ENCODE assay signal across 8 cellular contexts in the genomic region with DNA sequence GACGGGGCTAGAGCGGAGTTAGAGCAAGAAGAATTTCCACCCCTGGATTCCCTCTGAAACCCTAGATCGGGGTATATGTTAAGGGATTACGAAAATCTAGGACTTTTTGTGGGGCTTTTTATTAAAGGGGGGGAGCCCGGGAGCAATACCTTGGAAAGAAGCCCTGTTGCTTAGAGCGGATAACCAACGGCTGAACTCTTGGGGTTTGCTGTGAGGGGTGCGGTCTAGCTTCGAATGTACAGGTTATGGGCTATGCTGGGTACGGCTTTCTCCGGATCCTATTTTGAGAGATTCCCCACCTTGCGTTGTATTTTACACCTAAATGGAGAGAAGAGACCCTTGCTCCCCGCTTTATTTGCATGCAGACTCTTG. TPM values are rescaled to one million over a fixed set of nuclear protein-coding genes. Genes with fewer than 3 reads are reported as not detected.
DNase-seq lines count a peak whose midpoint lies in the region; ATAC-seq and TF ChIP-seq lines count a peak whose summit lies in the region.

No MANE protein-coding gene starts in this region.

- H3K36me3 Mint-ChIP-seq in CD4-positive, CD25-positive, alpha-beta regulatory T cell, result no peaks in the 10 kb centered on the region

- POLR2A ChIA-PET in HEK293 (lab: Yijun Ruan, JAX), result interaction anchor here (0.6 to 2.4 kb wide), 6 partner anchors 11 to 1232 kb away, joined by 3 to 19 read pairs (median 6); partner anchors contain the start of gene EIF2D

- peak overlapping the region; percentile 91 for H3K4me2 ChIP-seq in smooth muscle cell

- 4% methylated on average over 13 of the region's 13 CpGs for WGBS in smooth muscle cell (ENCODE audit: low lambda C conversion rate)

- peak overlapping the region; percentile 74 to 87 (median 85) for H3K4me3 Mint-ChIP-seq in CD4-positive, CD25-positive, alpha-beta regulatory T cell

- peaks cover 8% of the 10 kb centered on the region for H4K20me1 ChIP-seq in smooth muscle cell (ENCODE audit: low read depth)

- peak overlapping the region; percentile 87 for H2AFZ ChIP-seq in smooth muscle cell (ENCODE audit: low read depth)

- intact Hi-C loops in left ventricle myocardium superior (cut with micrococcal nuclease), result no loop called here

- peaks cover 10% of the 10 kb centered on the region for H3K27me3 ChIP-seq in CD4-positive, CD25-positive, alpha-beta regulatory T cell (ENCODE audit: control insufficient read depth, insufficient read depth, low read length)
- no peaks in the 10 kb centered on the region for H3K27me3 ChIP-seq in smooth muscle cell (ENCODE audit: low read depth)

- peaks cover 9 to 19% (median 16%) of the 10 kb centered on the region in 4 donors for H3K4me1 Mint-ChIP-seq in CD4-positive, CD25-positive, alpha-beta regulatory T cell

- H3K9me3 ChIP-seq in CD4-positive, CD25-positive, alpha-beta regulatory T cell (ENCODE audit: control insufficient read depth in 2 of 2, low read length in 2 of 2), result no peaks in the 10 kb centered on the region
- H3K9me3 ChIP-seq in HEK293 (ENCODE audit: control insufficient read depth, insufficient read depth, low read depth, low read length) (no peaks in the 10 kb centered on the region), smooth muscle cell (replicated peaks; ENCODE audit: low read depth) (no peaks in the 10 kb centered on the region)

- peak overlapping the region in 1 of 3 donors; percentile 53 for H3K27ac Mint-ChIP-seq in CD4-positive, CD25-positive, alpha-beta regulatory T cell

- CTCF ChIA-PET in HEK293 (lab: Yijun Ruan, JAX), result interaction anchor here (0.8 to 12.7 kb wide), 8 partner anchors 23 to 346 kb away, joined by 3 to 380 read pairs (median 8); partner anchors contain the start of gene EIF2D

- TF ChIP-seq CTCF in HEK293 (tag by site-specific recombination; IDR thresholded peaks at IDR 0.05) (no peak), VCaP (conservative IDR thresholded peaks at IDR 0.05) (no peak), smooth muscle cell (IDR thresholded peaks at IDR 0.05; ENCODE audit: borderline replicate concordance, insufficient read depth, poor library complexity, severe bottlenecking) (no peak)

- no peak overlapping the region for H3K4me3 ChIP-seq in CD4-positive, CD25-positive, alpha-beta regulatory T cell (ENCODE audit: low read depth, low read length)
- H3K4me3 ChIP-seq in HEK293 (ENCODE audit: low read depth, low read length) (peak overlapping the region; percentile 88), smooth muscle cell (peak overlapping the region; percentile 87)

- H3K9me3 Mint-ChIP-seq in CD4-positive, CD25-positive, alpha-beta regulatory T cell, result no peaks in the 10 kb centered on the region

- peaks cover 36% of the 10 kb centered on the region for H3K27me3 Mint-ChIP-seq in CD4-positive, CD25-positive, alpha-beta regulatory T cell

- no peaks in the 10 kb centered on the region for H3K79me2 ChIP-seq in smooth muscle cell (ENCODE audit: low read depth)

- H3K36me3 ChIP-seq in CD4-positive, CD25-positive, alpha-beta regulatory T cell (ENCODE audit: control insufficient read depth, insufficient read depth, low read length), result no peaks in the 10 kb centered on the region
- H3K36me3 ChIP-seq in HEK293 (ENCODE audit: control insufficient read depth in 2 of 2, insufficient read depth in 1 of 2, low read length in 2 of 2) (peaks cover 8 to 18% of the 10 kb centered on the region in 2 experiments; a peak in 2 of 3 replicates), smooth muscle cell (ENCODE audit: low read depth) (no peaks in the 10 kb centered on the region)

- no peak overlapping the region for H3K27ac ChIP-seq in CD4-positive, CD25-positive, alpha-beta regulatory T cell (ENCODE audit: insufficient read depth, low read length, poor library complexity, severe bottlenecking)
- H3K27ac ChIP-seq in HEK293 (ENCODE audit: extremely low read depth, low read depth, low read length) (no peak overlapping the region; the same call in 1 of the 2 replicates), VCaP (peak overlapping the region; percentile 58; the same call in 1 of the 2 replicates), smooth muscle cell (ENCODE audit: low read depth) (peak overlapping the region; percentile 69)

- DNase-seq in CD4-positive, CD25-positive, alpha-beta regulatory T cell, result peak in 2 of 3 donors; percentile 17 to 25
- DNase-seq in left ventricle myocardium superior (no peak), smooth muscle cell (lab: John Stamatoyannopoulos, UW; ENCODE audit: unreplicated experiment) (no peak)
- no peak for DNase-seq in activated CD4-positive, CD25-positive, alpha-beta regulatory T cell treated with anti-CD3 and anti-CD28 coated beads, Interleukin-2, amount 50 U/mL, for 72 hours
- no peak for DNase-seq in stimulated activated CD4-positive, alpha-beta T cell treated with anti-CD3 and anti-CD28 coated beads, Interleukin-2, amount 100 ng/mL, for 48 hours

- ATAC-seq in CD4-positive, CD25-positive, alpha-beta regulatory T cell (ENCODE audit: low read depth in 2 of 2), result no peak
- ATAC-seq in left ventricle myocardium superior (peak; percentile 9), GM21526 (IDR thresholded peaks at IDR 0.05; ENCODE audit: low FRiP score, unreplicated experiment) (no peak)

- peaks cover 19% of the 10 kb centered on the region for H3K4me1 ChIP-seq in CD4-positive, CD25-positive, alpha-beta regulatory T cell (ENCODE audit: control insufficient read depth, insufficient read depth, low read length, poor library complexity, severe bottlenecking)
- H3K4me1 ChIP-seq in HEK293 (ENCODE audit: control insufficient read depth, insufficient read depth, low read length), result peaks cover 11% of the 10 kb centered on the region
- peaks cover 30% of the 10 kb centered on the region for H3K4me1 ChIP-seq in smooth muscle cell (ENCODE audit: low read depth)

- no peaks in the 10 kb centered on the region for H3F3A ChIP-seq in smooth muscle cell (ENCODE audit: low read depth)

- peak overlapping the region; percentile 93 for H3K9ac ChIP-seq in smooth muscle cell (ENCODE audit: low read depth)

TF ChIP-seq in HEK293, 187 proteins besides CTCF, POLR2A, EP300 and RAD21:
- no peak for TF ChIP-seq ZNF600 (tag by site-specific recombination; IDR thresholded peaks at IDR 0.05)
- no peak for TF ChIP-seq ZNF510 (tag by site-specific recombination; IDR thresholded peaks at IDR 0.05; ENCODE audit: insufficient replicate concordance)
- no peak for TF ChIP-seq ZNF626 (tag by site-specific recombination; IDR thresholded peaks at IDR 0.05)
- 0 out of 2 replicates have a peak, but pooled peaks have one; percentile 18 for TF ChIP-seq ZNF335 (tag by site-specific recombination; conservative IDR thresholded peaks at IDR 0.05)
TF ChIP-seq in HEK293: peak in this region for 1.

RNA-seq across cellular contexts. Expression of gene DYRK3, which starts 0.6 kb away (rescaled TPM):
- 0.67 TPM for total RNA-seq in CD4-positive, CD25-positive, alpha-beta regulatory T cell
- under 1 TPM in 1 of 4 donors, not detected in 3; 0.32 TPM for polyA plus RNA-seq in CD4-positive, CD25-positive, alpha-beta regulatory T cell
- total RNA-seq in left ventricle myocardium superior (22.2 TPM), smooth muscle cell (11.1 and 21.4 TPM in 2 replicates)
- polyA plus RNA-seq in smooth muscle cell, result 6.9 and 13.7 TPM in 2 replicates

RNA-seq across cellular contexts. Expression of gene EIF2D, which starts 23.7 kb away (rescaled TPM):
- total RNA-seq in CD4-positive, CD25-positive, alpha-beta regulatory T cell, result 35.7 TPM
- polyA plus RNA-seq in CD4-positive, CD25-positive, alpha-beta regulatory T cell, result 10 to 100 TPM; 21.3 to 32.6 (median 26.7) TPM
- total RNA-seq in left ventricle myocardium superior (26.4 TPM), smooth muscle cell (28.9 and 32.5 TPM in 2 replicates)
- 22.8 and 22.9 TPM in 2 replicates for polyA plus RNA-seq in smooth muscle cell

RNA-seq across cellular contexts. Expression of gene MAPKAPK2, which starts 48.7 kb away (rescaled TPM):
- total RNA-seq in CD4-positive, CD25-positive, alpha-beta regulatory T cell, result 167 TPM
- 1 to 10 TPM; 2.4 to 3.8 (median 2.9) TPM for polyA plus RNA-seq in CD4-positive, CD25-positive, alpha-beta regulatory T cell
- total RNA-seq in left ventricle myocardium superior (228 TPM), smooth muscle cell (36.0 and 40.9 TPM in 2 replicates)
- polyA plus RNA-seq in smooth muscle cell, result 14.3 and 16.9 TPM in 2 replicates

Comparison
In these comparisons a context has a peak if more than half of its experiments do, and no peak if none do; other contexts are left out.
1. DNase-seq: peak in CD4-positive, CD25-positive, alpha-beta regulatory T cell (2 of 3); none in left ventricle myocardium superior (single experiment), smooth muscle cell (single experiment), activated CD4-positive, CD25-positive, alpha-beta regulatory T cell treated with anti-CD3 and anti-CD28 coated beads, Interleukin-2, amount 50 U/mL, for 72 hours (single experiment) and stimulated activated CD4-positive, alpha-beta T cell treated with anti-CD3 and anti-CD28 coated beads, Interleukin-2, amount 100 ng/mL, for 48 hours (0 of 2).
2. H3K27ac ChIP-seq: peak in VCaP (single experiment) and smooth muscle cell (single experiment); none in CD4-positive, CD25-positive, alpha-beta regulatory T cell (single experiment) and HEK293 (single experiment).